ENCODE assay signal across 8 cellular contexts in genomic region chr2:949894-950626, GRCh38. TPM values are rescaled to one million over a fixed set of nuclear protein-coding genes. Genes with fewer than 3 reads are reported as not detected.
DNase-seq lines count a peak whose midpoint lies in the region; ATAC-seq lines count a peak whose summit lies in the region.

No MANE protein-coding gene starts in this region.

- peak; percentile 6 for ATAC-seq in activated CD4-positive, alpha-beta T cell treated with anti-CD3 and anti-CD28 coated beads for 36 hours
- no peak for ATAC-seq in HG03432 (IDR thresholded peaks at IDR 0.05; ENCODE audit: unreplicated experiment)

- no peaks in the 10 kb centered on the region for H3K36me3 ChIP-seq in thymus (ENCODE audit: control insufficient read depth, insufficient read depth)

- 1% methylated on average over 61 of the region's 61 CpGs for WGBS in thymus

- H3K9me3 ChIP-seq in thymus (ENCODE audit: control insufficient read depth) = no peaks in the 10 kb centered on the region

- H3K36me3 Mint-ChIP-seq in activated CD4-positive, alpha-beta T cell treated with anti-CD3 and anti-CD28 coated beads for 36 hours (ENCODE audit: low read depth) = no peaks in the 10 kb centered on the region
- no peaks in the 10 kb centered on the region for H3K36me3 Mint-ChIP-seq in activated T-helper 2 cell treated with anti-CD3 and anti-CD28 coated beads, Interferon-gamma antibody, Interleukin-2, Interleukin-4, amounts not matched to agents 10 μg/mL and 5 μg/mL and 100 μg/mL, durations not matched to agents 14 hours and 24 hours and 36 hours (ENCODE audit: low read depth)
- H3K36me3 Mint-ChIP-seq in immature natural killer cell = no peaks in the 10 kb centered on the region

- no peak overlapping the region for H3K27ac Mint-ChIP-seq in activated CD4-positive, alpha-beta T cell treated with anti-CD3 and anti-CD28 coated beads for 36 hours
- no peak overlapping the region for H3K27ac Mint-ChIP-seq in activated T-helper 2 cell treated with anti-CD3 and anti-CD28 coated beads, Interferon-gamma antibody, Interleukin-2, Interleukin-4, amounts not matched to agents 10 μg/mL and 5 μg/mL and 100 μg/mL, durations not matched to agents 14 hours and 24 hours and 36 hours
- no peak overlapping the region for H3K27ac Mint-ChIP-seq in immature natural killer cell

- H3K4me3 Mint-ChIP-seq in activated CD4-positive, alpha-beta T cell treated with anti-CD3 and anti-CD28 coated beads for 36 hours = peak overlapping the region; percentile 66
- peak overlapping the region; percentile 65 for H3K4me3 Mint-ChIP-seq in activated T-helper 2 cell treated with anti-CD3 and anti-CD28 coated beads, Interferon-gamma antibody, Interleukin-2, Interleukin-4, amounts not matched to agents 10 μg/mL and 5 μg/mL and 100 μg/mL, durations not matched to agents 14 hours and 24 hours and 36 hours (ENCODE audit: low read depth)
- peak overlapping the region; percentile 41 to 71 (median 69) for H3K4me3 Mint-ChIP-seq in immature natural killer cell

- intact Hi-C loops in activated CD4-positive, alpha-beta T cell treated with anti-CD3 and anti-CD28 coated beads for 36 hours (cut with DNase I, micrococcal nuclease) = loop anchor here in 1 of 2 experiments (5.0 to 10.0 kb wide), 3 partner anchors 192 to 602 kb away; no protein-coding TSS in a partner anchor
- intact Hi-C loops in activated T-helper 2 cell treated with anti-CD3 and anti-CD28 coated beads, Interferon-gamma antibody, Interleukin-2, Interleukin-4, amounts not matched to agents 10 μg/mL and 5 μg/mL and 100 μg/mL, durations not matched to agents 14 hours and 24 hours and 36 hours (cut with micrococcal nuclease) = loop anchor here (10.0 kb wide), 1 partner anchor 595 kb away; no protein-coding TSS in a partner anchor
- intact Hi-C loops in head of caudate nucleus (cut with DNase I) = no loop called here

- H3K27me3 Mint-ChIP-seq in activated CD4-positive, alpha-beta T cell treated with anti-CD3 and anti-CD28 coated beads for 36 hours = peaks cover 40% of the 10 kb centered on the region
- H3K27me3 Mint-ChIP-seq in activated T-helper 2 cell treated with anti-CD3 and anti-CD28 coated beads, Interferon-gamma antibody, Interleukin-2, Interleukin-4, amounts not matched to agents 10 μg/mL and 5 μg/mL and 100 μg/mL, durations not matched to agents 14 hours and 24 hours and 36 hours (ENCODE audit: low read depth) = peaks cover 53% of the 10 kb centered on the region
- peaks cover 17 to 35% (median 31%) of the 10 kb centered on the region in 3 donors for H3K27me3 Mint-ChIP-seq in immature natural killer cell (ENCODE audit: low read depth in 3 of 3)

- no peaks in the 10 kb centered on the region for H3K9me3 Mint-ChIP-seq in activated CD4-positive, alpha-beta T cell treated with anti-CD3 and anti-CD28 coated beads for 36 hours (ENCODE audit: low read depth)
- no peaks in the 10 kb centered on the region for H3K9me3 Mint-ChIP-seq in activated T-helper 2 cell treated with anti-CD3 and anti-CD28 coated beads, Interferon-gamma antibody, Interleukin-2, Interleukin-4, amounts not matched to agents 10 μg/mL and 5 μg/mL and 100 μg/mL, durations not matched to agents 14 hours and 24 hours and 36 hours
- peaks cover 0 to 2% (median 0%) of the 10 kb centered on the region in 6 donors for H3K9me3 Mint-ChIP-seq in immature natural killer cell

- H3K27me3 ChIP-seq in thymus (ENCODE audit: control insufficient read depth, insufficient read depth) = peaks cover 39% of the 10 kb centered on the region

- no peaks in the 10 kb centered on the region for H3K4me1 ChIP-seq in thymus (ENCODE audit: control insufficient read depth, insufficient read depth, low read length)

- peak overlapping the region; percentile 56 for H3K4me3 ChIP-seq in thymus (ENCODE audit: low read length)

- no peak overlapping the region for H3K27ac ChIP-seq in thymus (ENCODE audit: low read depth)

- peaks cover 24% of the 10 kb centered on the region for H3K4me1 Mint-ChIP-seq in activated CD4-positive, alpha-beta T cell treated with anti-CD3 and anti-CD28 coated beads for 36 hours
- H3K4me1 Mint-ChIP-seq in activated T-helper 2 cell treated with anti-CD3 and anti-CD28 coated beads, Interferon-gamma antibody, Interleukin-2, Interleukin-4, amounts not matched to agents 10 μg/mL and 5 μg/mL and 100 μg/mL, durations not matched to agents 14 hours and 24 hours and 36 hours (ENCODE audit: low read depth) = peaks cover 14% of the 10 kb centered on the region
- H3K4me1 Mint-ChIP-seq in immature natural killer cell = peaks cover 13 to 25% of the 10 kb centered on the region in 2 donors

- POLR2A ChIA-PET in activated CD4-positive, alpha-beta T cell treated with anti-CD3 and anti-CD28 coated beads for 36 hours (lab: Charles Lee) = no interaction called here

- CTCF ChIA-PET in activated CD4-positive, alpha-beta T cell treated with anti-CD3 and anti-CD28 coated beads for 36 hours (lab: Charles Lee) = no interaction called here

- DNase-seq in activated CD4-positive, alpha-beta T cell treated with anti-CD3 and anti-CD28 coated beads for 36 hours = no peak
- DNase-seq in activated CD4-positive, alpha-beta T cell treated with anti-CD3 and anti-CD28 coated beads, Interleukin-2, amount 50 U/mL, for 1 hour = no peak
- no peak for DNase-seq in activated T-helper 2 cell treated with anti-CD3 and anti-CD28 coated beads, Interferon-gamma antibody, Interleukin-2, Interleukin-4, amounts not matched to agents 10 μg/mL and 5 μg/mL and 100 μg/mL, durations not matched to agents 14 hours and 24 hours and 36 hours (ENCODE audit: low spot score)
- DNase-seq in immature natural killer cell (no peak), 8988T (no peak), head of caudate nucleus (no peak)

RNA-seq across cellular contexts. Expression of gene SNTG2, which starts 0.6 kb away (rescaled TPM):
- under 1 TPM; 0.25 to 0.57 TPM for total RNA-seq in activated CD4-positive, alpha-beta T cell treated with anti-CD3 and anti-CD28 coated beads for 36 hours
- total RNA-seq in activated T-helper 2 cell treated with anti-CD3 and anti-CD28 coated beads, Interferon-gamma antibody, Interleukin-2, Interleukin-4, amounts not matched to agents 10 μg/mL and 5 μg/mL and 100 μg/mL, durations not matched to agents 14 hours and 24 hours and 36 hours = not detected in 2 replicates
- polyA plus RNA-seq in immature natural killer cell = not detected
- polyA plus RNA-seq in thymus = 1.2 TPM
